1 cellular context compared by ENCODE assay signal in the genomic region with DNA sequence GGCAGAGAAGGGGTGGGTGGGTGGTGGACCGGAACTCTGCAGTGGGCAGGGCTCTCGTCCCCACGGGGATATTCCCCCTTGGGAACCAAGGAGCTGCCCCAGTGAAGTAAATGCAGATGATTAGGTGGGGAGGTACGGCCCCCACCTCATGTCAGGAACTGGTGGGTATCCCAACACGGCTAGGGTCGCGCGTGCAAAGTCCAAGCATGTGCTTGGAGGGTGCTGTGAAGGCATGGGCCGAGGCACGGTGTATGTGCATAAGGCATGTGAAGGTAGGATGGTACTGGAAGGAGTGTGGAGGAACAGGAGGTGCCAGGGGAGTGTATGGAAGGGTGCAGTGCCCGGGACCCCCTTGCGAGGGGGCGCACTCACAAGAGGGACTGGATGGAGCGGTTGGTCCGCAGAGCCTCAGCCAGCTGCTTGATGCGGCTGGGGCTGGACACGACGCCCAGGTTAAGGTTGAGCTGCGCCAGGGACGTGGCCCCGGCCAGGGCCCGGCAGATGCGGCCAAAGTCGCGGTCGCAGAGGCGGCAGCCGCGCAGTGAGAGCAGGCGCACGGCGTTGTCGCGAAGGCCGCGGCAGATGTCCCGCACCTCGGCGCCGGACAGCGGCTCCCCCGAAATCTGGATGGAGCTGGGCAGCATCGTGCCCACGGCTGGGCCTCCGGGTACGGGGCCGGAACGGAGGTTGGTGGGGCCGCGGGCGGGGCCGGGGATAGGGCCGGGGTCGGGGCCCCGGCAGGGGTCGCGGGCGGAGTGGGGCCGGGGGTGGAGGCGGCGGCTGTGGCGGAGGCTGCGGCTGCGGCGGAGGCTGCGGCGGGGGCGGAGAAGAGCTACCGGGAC.
TF ChIP-seq lines count a peak whose summit lies in the region.

No MANE protein-coding gene starts in this region.

TF ChIP-seq in endothelial cell of umbilical vein, 7 proteins besides CTCF, POLR2A, EP300 and RAD21:
- TF ChIP-seq POLR2AphosphoS5 (IDR thresholded peaks at IDR 0.05; ENCODE audit: insufficient read depth, low read depth, low read length) (no peak), EZH2 (IDR thresholded peaks at IDR 0.05; ENCODE audit: borderline replicate concordance, low read depth, low read length, severe bottlenecking) (no peak), JUN (IDR thresholded peaks at IDR 0.05; ENCODE audit: borderline replicate concordance, insufficient read depth, insufficient read length, low read depth) (no peak), FOS (IDR thresholded peaks at IDR 0.05; ENCODE audit: borderline replicate concordance, insufficient read depth, low read length) (no peak)
- TF ChIP-seq, protein P1, sequence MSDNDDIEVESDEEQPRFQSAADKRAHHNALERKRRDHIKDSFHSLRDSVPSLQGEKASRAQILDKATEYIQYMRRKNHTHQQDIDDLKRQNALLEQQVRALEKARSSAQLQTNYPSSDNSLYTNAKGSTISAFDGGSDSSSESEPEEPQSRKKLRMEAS (IDR thresholded peaks at IDR 0.05; ENCODE audit: insufficient read depth, insufficient read length): no peak
